8 cellular contexts compared by ENCODE assay signal in the genomic region with DNA sequence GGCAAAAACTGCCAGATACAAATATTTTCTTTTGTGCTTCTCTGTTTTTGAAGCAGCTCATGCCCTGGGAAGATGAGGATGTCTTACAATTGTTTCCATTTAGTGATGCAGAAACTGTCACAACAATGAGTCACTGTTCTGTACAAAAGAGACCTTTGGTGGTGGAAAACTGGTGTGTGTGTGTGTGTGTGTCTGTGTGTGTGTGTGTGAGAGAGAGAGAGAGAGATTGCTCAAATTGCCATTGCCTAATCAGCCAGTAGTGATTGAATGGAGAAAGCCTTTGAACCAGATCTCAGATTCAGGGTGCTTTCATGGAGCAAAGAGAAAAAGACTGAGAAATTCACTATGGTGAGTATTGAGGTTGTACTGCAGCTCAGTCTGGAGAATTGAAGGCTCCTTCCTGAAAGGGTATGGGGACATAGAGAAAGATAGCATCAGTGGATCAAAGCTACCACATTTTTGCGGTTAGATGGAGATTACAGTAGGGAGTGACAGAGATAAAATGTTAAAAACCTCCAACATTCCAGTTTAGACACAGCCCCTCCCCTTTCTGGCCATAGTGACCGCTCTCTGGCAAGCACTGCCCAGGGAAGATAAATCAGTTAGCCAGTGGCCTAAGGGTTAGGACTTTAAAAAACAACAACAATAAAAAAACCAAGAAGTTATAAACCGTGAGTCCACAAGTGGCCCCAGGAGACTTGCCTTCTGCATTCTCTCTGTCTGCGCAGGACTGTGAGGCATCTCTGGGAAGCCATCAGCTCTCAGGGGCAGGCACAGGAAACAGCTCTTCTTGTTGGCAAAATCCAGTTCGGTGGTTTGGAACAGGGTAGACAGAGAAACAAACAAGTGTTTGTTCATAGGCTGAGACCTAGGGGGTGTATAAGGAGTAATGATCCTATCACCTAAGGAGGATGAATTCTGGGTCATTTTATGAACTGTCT.
A peak's percentile ranks its signal among the peaks of the same experiment; 100 is the strongest.
DNase-seq lines count a peak whose midpoint lies in the region; ATAC-seq and TF ChIP-seq lines count a peak whose summit lies in the region.

No MANE protein-coding gene starts in this region.

- ATAC-seq in HG03442 (IDR thresholded peaks at IDR 0.05; ENCODE audit: unreplicated experiment) (no peak), GM21390 (IDR thresholded peaks at IDR 0.05; ENCODE audit: unreplicated experiment) (no peak)

- peak overlapping the region; percentile 33 to 97 (median 90) for H3K27ac ChIP-seq in dorsolateral prefrontal cortex

- DNase-seq in AG08395 (ENCODE audit: low spot score) (peak; percentile 89), MV-4-11 (lab: John Stamatoyannopoulos, UW) (peak; percentile 73), dorsolateral prefrontal cortex (peak in 3 of 10 donors; percentile 12 to 43 (median 40)), middle frontal gyrus (ENCODE audit: extremely low spot score, low spot score) (peak; percentile 48), activated gamma-delta T cell treated with Interleukin-2 at 50 U/mL for 16 hours (no peak), SIG-M5 (lab: John Stamatoyannopoulos, UW) (no peak)

- peak in 2 of 56 donors; percentile 7 to 9 for TF ChIP-seq CTCF in dorsolateral prefrontal cortex (IDR thresholded peaks at IDR 0.05 in 54 of 56, conservative IDR thresholded peaks at IDR 0.05 in 2 of 56; ENCODE audit: low read depth in 1 of 56, partially characterized antibody in 56 of 56)

- H3K4me3 ChIP-seq in dorsolateral prefrontal cortex, result peak overlapping the region in 35 of 59 donors; percentile 1 to 54 (median 30)

- intact Hi-C loops in dorsolateral prefrontal cortex (cut with DNase I), result loop anchor here (5.0 to 10.0 kb wide), 3 partner anchors 73 to 102 kb away; no protein-coding TSS in a partner anchor

- H3K27me3 ChIP-seq in dorsolateral prefrontal cortex, result peaks cover 0 to 7% (median 0%) of the 10 kb centered on the region in 45 donors

Comparison
In these comparisons a context has a peak if more than half of its experiments do, and no peak if none do; other contexts are left out.
1. DNase-seq: peak in AG08395 (single experiment), MV-4-11 (single experiment) and middle frontal gyrus (single experiment); none in activated gamma-delta T cell treated with Interleukin-2 at 50 U/mL for 16 hours (single experiment) and SIG-M5 (single experiment).